Comparison of ENCODE assay signal across 8 cellular contexts in the genomic region with DNA sequence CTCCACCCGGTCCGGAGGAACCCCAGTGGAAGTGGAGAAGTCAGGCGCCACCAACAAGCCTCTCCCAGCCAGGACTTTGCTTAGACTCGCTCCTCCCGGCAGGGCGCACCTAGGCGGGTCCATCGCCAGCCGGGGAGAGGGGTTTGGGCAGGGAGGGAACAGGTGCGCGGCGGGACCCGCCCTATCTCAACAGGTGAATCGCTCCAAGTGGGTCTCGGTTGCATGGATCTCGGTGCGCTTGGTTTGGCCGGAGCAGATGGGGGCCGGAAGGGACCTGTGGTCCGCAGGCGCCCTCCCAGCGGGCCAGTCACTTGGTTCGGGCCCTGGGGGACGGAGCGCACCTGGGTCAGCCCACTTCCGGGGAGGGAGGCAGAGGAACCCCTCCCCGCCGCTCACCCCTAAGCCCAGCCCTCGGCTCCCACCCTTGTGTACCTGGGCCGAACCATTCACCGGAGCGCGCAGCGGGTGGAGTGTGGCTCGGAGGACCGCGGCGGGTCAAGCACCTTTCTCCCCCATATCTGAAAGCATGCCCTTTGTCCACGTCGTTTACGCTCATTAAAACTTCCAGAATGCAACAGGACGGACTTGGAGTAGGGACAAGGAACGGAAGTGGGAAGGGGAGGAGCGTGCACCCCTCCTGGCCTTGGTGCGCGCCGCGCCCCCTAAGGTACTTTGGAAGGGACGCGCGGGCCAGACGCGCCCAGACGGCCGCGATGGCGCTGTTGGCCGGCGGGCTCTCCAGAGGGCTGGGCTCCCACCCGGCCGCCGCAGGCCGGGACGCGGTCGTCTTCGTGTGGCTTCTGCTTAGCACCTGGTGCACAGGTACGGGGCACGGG.
DNase-seq lines count a peak whose midpoint lies in the region; ATAC-seq and TF ChIP-seq lines count a peak whose summit lies in the region.

A gene with protein sequence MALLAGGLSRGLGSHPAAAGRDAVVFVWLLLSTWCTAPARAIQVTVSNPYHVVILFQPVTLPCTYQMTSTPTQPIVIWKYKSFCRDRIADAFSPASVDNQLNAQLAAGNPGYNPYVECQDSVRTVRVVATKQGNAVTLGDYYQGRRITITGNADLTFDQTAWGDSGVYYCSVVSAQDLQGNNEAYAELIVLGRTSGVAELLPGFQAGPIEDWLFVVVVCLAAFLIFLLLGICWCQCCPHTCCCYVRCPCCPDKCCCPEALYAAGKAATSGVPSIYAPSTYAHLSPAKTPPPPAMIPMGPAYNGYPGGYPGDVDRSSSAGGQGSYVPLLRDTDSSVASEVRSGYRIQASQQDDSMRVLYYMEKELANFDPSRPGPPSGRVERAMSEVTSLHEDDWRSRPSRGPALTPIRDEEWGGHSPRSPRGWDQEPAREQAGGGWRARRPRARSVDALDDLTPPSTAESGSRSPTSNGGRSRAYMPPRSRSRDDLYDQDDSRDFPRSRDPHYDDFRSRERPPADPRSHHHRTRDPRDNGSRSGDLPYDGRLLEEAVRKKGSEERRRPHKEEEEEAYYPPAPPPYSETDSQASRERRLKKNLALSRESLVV (plus strand): TSS at position 693 of the 836 bp plus-strand sequence. CDS start 21 bp downstream, at position 714.

- peaks cover 10% of the 10 kb centered on the region for H3K9me3 ChIP-seq in DOHH2 (ENCODE audit: control insufficient read depth, insufficient read depth, low read length)
- H3K9me3 ChIP-seq in duodenal mucosa (ENCODE audit: control insufficient read depth in 1 of 2, low read length in 2 of 2) = no peaks in the 10 kb centered on the region
- no peaks in the 10 kb centered on the region for H3K9me3 ChIP-seq in mucosa of rectum (ENCODE audit: control insufficient read depth in 2 of 2, low read length in 2 of 2)

- H3K4me3 Mint-ChIP-seq in stimulated activated naive CD8-positive, alpha-beta T cell treated with anti-CD3 and anti-CD28 coated beads, Interleukin-15, Interleukin-2, amounts not matched to agents 100 ng/mL and 50 ng/mL, for 24 hours = peak within 1 kb of the TSS; percentile 86

- H3K36me3 Mint-ChIP-seq in stimulated activated naive CD8-positive, alpha-beta T cell treated with anti-CD3 and anti-CD28 coated beads, Interleukin-15, Interleukin-2, amounts not matched to agents 100 ng/mL and 50 ng/mL, for 24 hours (ENCODE audit: low read depth) = peaks cover 11% of the 10 kb centered on the region

- H3K27ac ChIP-seq in DOHH2 (ENCODE audit: low read depth, low read length) (peak within 1 kb of the TSS; percentile 75), duodenal mucosa (ENCODE audit: low read depth, low read length) (peak within 1 kb of the TSS; percentile 93), mucosa of rectum (ENCODE audit: low read depth in 2 of 2, low read length in 2 of 2) (peak within 1 kb of the TSS; percentile 92 to 96)

- peak; percentile 63 for ATAC-seq in GM21786 (IDR thresholded peaks at IDR 0.05; ENCODE audit: unreplicated experiment)

- no peaks in the 10 kb centered on the region for H3K9me2 ChIP-seq in DOHH2 (replicated peaks; ENCODE audit: control insufficient read depth, low read length)

- peaks cover 4% of the 10 kb centered on the region for H3K27me3 Mint-ChIP-seq in stimulated activated naive CD8-positive, alpha-beta T cell treated with anti-CD3 and anti-CD28 coated beads, Interleukin-15, Interleukin-2, amounts not matched to agents 100 ng/mL and 50 ng/mL, for 24 hours

- peaks cover 24% of the 10 kb centered on the region for H3K79me2 ChIP-seq in DOHH2 (ENCODE audit: control insufficient read depth, low read length)

- H3K4me3 ChIP-seq in DOHH2 (ENCODE audit: low read length) (peak within 1 kb of the TSS; percentile 92), duodenal mucosa (ENCODE audit: low read depth in 1 of 2, low read length in 2 of 2) (peak within 1 kb of the TSS; percentile 77 to 90), mucosa of rectum (ENCODE audit: low read length in 2 of 2) (peak within 1 kb of the TSS; percentile 89 to 98)

- H3K27me3 ChIP-seq in DOHH2 (ENCODE audit: control insufficient read depth, low read length) (peaks cover 22% of the 10 kb centered on the region), duodenal mucosa (ENCODE audit: control insufficient read depth in 1 of 2, insufficient read depth in 2 of 2, low read length in 2 of 2) (no peaks in the 10 kb centered on the region), mucosa of rectum (ENCODE audit: control insufficient read depth in 2 of 2, insufficient read depth in 2 of 2, low read length in 2 of 2) (no peaks in the 10 kb centered on the region)

- H3K4me1 ChIP-seq in DOHH2 (ENCODE audit: control insufficient read depth, low read length) (peaks cover 18% of the 10 kb centered on the region), duodenal mucosa (ENCODE audit: control insufficient read depth in 1 of 2, insufficient read depth in 2 of 2, low read length in 2 of 2) (peaks cover 9 to 10% of the 10 kb centered on the region in 2 donors), mucosa of rectum (ENCODE audit: control insufficient read depth in 2 of 2, insufficient read depth in 2 of 2, low read length in 2 of 2) (peaks cover 12 to 20% of the 10 kb centered on the region in 2 donors)

- DNase-seq in NCI-H1105 treated with DMSO at 0.1 percent for 48 hours (lab: John Stamatoyannopoulos, UW) = peak; percentile 92
- peak; percentile 44 to 59 for DNase-seq in activated CD4-positive, alpha-beta T cell treated with anti-CD3 and anti-CD28 coated beads for 24 hours (ENCODE audit: low read depth in 2 of 2)
- DNase-seq in NK-92 (lab: John Stamatoyannopoulos, UW; ENCODE audit: unreplicated experiment) = no peak

- peaks cover 19% of the 10 kb centered on the region for H3F3A ChIP-seq in DOHH2 (ENCODE audit: control insufficient read depth, insufficient read depth)

- H3K4me1 Mint-ChIP-seq in stimulated activated naive CD8-positive, alpha-beta T cell treated with anti-CD3 and anti-CD28 coated beads, Interleukin-15, Interleukin-2, amounts not matched to agents 100 ng/mL and 50 ng/mL, for 24 hours (ENCODE audit: low read depth) = peaks cover 33% of the 10 kb centered on the region

- H3K9ac ChIP-seq in duodenal mucosa (ENCODE audit: low read depth in 1 of 2, low read length in 2 of 2) (peak within 1 kb of the TSS; percentile 73 to 88), mucosa of rectum (ENCODE audit: low read depth in 1 of 2, low read length in 2 of 2) (peak within 1 kb of the TSS; percentile 89 to 96)

- peak within 1 kb of the TSS; percentile 87 for H3K4me2 ChIP-seq in DOHH2 (ENCODE audit: low read length)

- peak within 1 kb of the TSS; percentile 86 for H3K27ac Mint-ChIP-seq in stimulated activated naive CD8-positive, alpha-beta T cell treated with anti-CD3 and anti-CD28 coated beads, Interleukin-15, Interleukin-2, amounts not matched to agents 100 ng/mL and 50 ng/mL, for 24 hours

- peaks cover 9% of the 10 kb centered on the region for H3K9me3 Mint-ChIP-seq in stimulated activated naive CD8-positive, alpha-beta T cell treated with anti-CD3 and anti-CD28 coated beads, Interleukin-15, Interleukin-2, amounts not matched to agents 100 ng/mL and 50 ng/mL, for 24 hours

- TF ChIP-seq CTCF in DOHH2 (IDR thresholded peaks at IDR 0.05; ENCODE audit: low read depth, low read length, poor library complexity, severe bottlenecking) = peak; percentile 23

- H4K20me1 ChIP-seq in DOHH2 (ENCODE audit: control insufficient read depth, insufficient read depth, low read depth, low read length) = peaks cover 4% of the 10 kb centered on the region; the same call in 1 of the 2 replicates

- H3K36me3 ChIP-seq in DOHH2 (ENCODE audit: control insufficient read depth, low read length) (peaks cover 22% of the 10 kb centered on the region), duodenal mucosa (ENCODE audit: control insufficient read depth in 1 of 2, insufficient read depth in 2 of 2, low read length in 2 of 2) (peaks cover 0 to 17% of the 10 kb centered on the region in 2 donors), mucosa of rectum (ENCODE audit: control insufficient read depth in 2 of 2, insufficient read depth in 2 of 2, low read length in 2 of 2) (peaks cover 7 to 12% of the 10 kb centered on the region in 2 donors)
